Comparison of ENCODE assay signal across 8 cellular contexts in the genomic region with DNA sequence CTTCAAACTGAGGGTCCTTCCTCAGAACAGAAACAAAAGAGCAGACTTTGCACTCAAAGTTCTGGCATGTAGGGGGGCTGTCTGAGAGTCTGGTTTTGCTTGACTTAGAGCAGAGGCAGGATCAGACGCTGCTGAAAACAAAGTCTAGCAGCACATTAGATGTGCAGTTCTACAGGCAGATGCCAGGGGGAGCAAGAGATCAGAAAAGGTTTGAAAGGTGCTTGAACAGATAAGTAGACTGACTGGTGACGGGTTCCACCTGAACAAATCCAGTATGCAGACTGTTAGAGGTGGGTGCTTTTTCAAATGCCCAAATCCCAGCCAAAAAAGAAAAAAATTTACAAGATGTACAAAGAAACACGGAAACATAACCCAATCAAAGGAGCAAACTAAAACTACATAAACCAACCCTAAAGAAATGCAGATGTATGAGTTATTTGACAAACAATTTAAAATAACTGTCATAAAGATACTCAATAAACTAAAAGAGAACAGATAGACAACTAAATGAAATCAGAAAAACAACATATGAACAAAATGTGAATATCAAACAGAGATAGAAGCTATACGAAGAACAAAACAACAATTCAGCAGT.
DNase-seq lines count a peak whose midpoint lies in the region; ATAC-seq and TF ChIP-seq lines count a peak whose summit lies in the region.

No MANE protein-coding gene starts in this region.

- H3K27me3 Mint-ChIP-seq in T-cell, result peaks cover 5 to 7% of the 10 kb centered on the region in 2 donors

- DNase-seq in AG08396 (ENCODE audit: low spot score) (peak; percentile 35), GM12865 (ENCODE audit: low read depth) (peak; percentile 50), M059J (ENCODE audit: low read depth) (peak; percentile 33), T-cell (peak in 31 of 34 experiments; percentile 1 to 42 (median 15)), cerebellar cortex (ENCODE audit: low spot score) (peak; percentile 62), lung (ENCODE audit: low spot score) (peak; percentile 32), suprapubic skin (ENCODE audit: low spot score in 2 of 2) (no peak)

- H3K9me3 ChIP-seq in HEK293 (ENCODE audit: control insufficient read depth, insufficient read depth, low read depth, low read length) (no peaks in the 10 kb centered on the region), lung (ENCODE audit: control insufficient read depth in 2 of 2, insufficient read depth in 1 of 2, low read length in 1 of 2) (no peaks in the 10 kb centered on the region), suprapubic skin (peaks cover 4% of the 10 kb centered on the region)

- H3K36me3 ChIP-seq in HEK293 (ENCODE audit: control insufficient read depth in 2 of 2, insufficient read depth in 1 of 2, low read length in 2 of 2) (no peaks in the 10 kb centered on the region), lung (ENCODE audit: control insufficient read depth in 2 of 2, insufficient read depth in 2 of 2, low read length in 2 of 2) (no peaks in the 10 kb centered on the region), suprapubic skin (no peaks in the 10 kb centered on the region)

- TF ChIP-seq EP300 in suprapubic skin (IDR thresholded peaks at IDR 0.05), result no peak

- POLR2A ChIA-PET in HEK293 (lab: Yijun Ruan, JAX), result no interaction called here
- POLR2A ChIA-PET in T-cell (lab: Charles Lee), result no interaction called here

- H3K4me3 ChIP-seq in GM12865 (ENCODE audit: low read depth, low read length) (no peak overlapping the region), HEK293 (ENCODE audit: low read depth, low read length) (no peak overlapping the region), lung (no peak overlapping the region), suprapubic skin (no peak overlapping the region)

- peak; percentile 76 for TF ChIP-seq CTCF in GM12865 (IDR thresholded peaks at IDR 0.05; ENCODE audit: insufficient read depth, low read depth, low read length, missing control alignments)
- no peak for TF ChIP-seq CTCF in HEK293 (tag by site-specific recombination; IDR thresholded peaks at IDR 0.05)
- TF ChIP-seq CTCF in lung (IDR thresholded peaks at IDR 0.05; ENCODE audit: control extremely low read depth, extremely low read depth), result peak; percentile 52
- peak; percentile 34 to 67 for TF ChIP-seq CTCF in suprapubic skin (IDR thresholded peaks at IDR 0.05)

- no peaks in the 10 kb centered on the region for H3K36me3 Mint-ChIP-seq in T-cell

- H3K4me1 ChIP-seq in HEK293 (ENCODE audit: control insufficient read depth, insufficient read depth, low read length) (no peaks in the 10 kb centered on the region), lung (ENCODE audit: control insufficient read depth in 2 of 2, insufficient read depth in 2 of 2, low read length in 2 of 2) (no peaks in the 10 kb centered on the region), suprapubic skin (peaks cover 4% of the 10 kb centered on the region)

- peak; percentile 69 to 71 (median 70) for ATAC-seq in T-cell (replicated peaks in 1 of 4)
- ATAC-seq in lung (ENCODE audit: insufficient read depth, low FRiP score), result no peak

- 34 to 42% methylated on average over 4 of the region's 4 CpGs for WGBS in lung, 2 donors
- 32% methylated on average over 4 of the region's 4 CpGs for WGBS in suprapubic skin

- CTCF ChIA-PET in HEK293 (lab: Yijun Ruan, JAX) (interaction anchor here (0.7 to 5.6 kb wide), 15 partner anchors 9 to 1685 kb away, joined by 3 to 50 read pairs (median 4); no protein-coding TSS in a partner anchor), T-cell (lab: Charles Lee) (interaction anchor here (0.7 to 4.0 kb wide), 4 partner anchors 14 to 41 kb away, joined by 3 to 39 read pairs (median 5); no protein-coding TSS in a partner anchor)

- TF ChIP-seq POLR2A in suprapubic skin (IDR thresholded peaks at IDR 0.05), result no peak

- H3K27me3 ChIP-seq in lung (ENCODE audit: control insufficient read depth, insufficient read depth) (no peaks in the 10 kb centered on the region), suprapubic skin (no peaks in the 10 kb centered on the region)

- H3K9me3 Mint-ChIP-seq in T-cell, result peaks cover 0 to 2% (median 0%) of the 10 kb centered on the region in 3 donors

- H3K4me3 Mint-ChIP-seq in T-cell, result no peak overlapping the region

- H3K4me1 Mint-ChIP-seq in T-cell, result peaks cover 0 to 2% (median 0%) of the 10 kb centered on the region in 3 donors

- H3K27ac ChIP-seq in HEK293 (ENCODE audit: extremely low read depth, low read depth, low read length) (no peak overlapping the region), lung (ENCODE audit: low read depth in 1 of 2, low read length in 1 of 2) (no peak overlapping the region), suprapubic skin (no peak overlapping the region)

- H3K27ac Mint-ChIP-seq in T-cell, result no peak overlapping the region

TF ChIP-seq in HEK293, 187 proteins besides CTCF, POLR2A, EP300 and RAD21:
- TF ChIP-seq ZNF624 (tag by site-specific recombination; IDR thresholded peaks at IDR 0.05), result no peak
- TF ChIP-seq ZNF654 (tag by site-specific recombination; IDR thresholded peaks at IDR 0.05; ENCODE audit: low read depth), result peak; percentile 27
- TF ChIP-seq, protein P1, sequence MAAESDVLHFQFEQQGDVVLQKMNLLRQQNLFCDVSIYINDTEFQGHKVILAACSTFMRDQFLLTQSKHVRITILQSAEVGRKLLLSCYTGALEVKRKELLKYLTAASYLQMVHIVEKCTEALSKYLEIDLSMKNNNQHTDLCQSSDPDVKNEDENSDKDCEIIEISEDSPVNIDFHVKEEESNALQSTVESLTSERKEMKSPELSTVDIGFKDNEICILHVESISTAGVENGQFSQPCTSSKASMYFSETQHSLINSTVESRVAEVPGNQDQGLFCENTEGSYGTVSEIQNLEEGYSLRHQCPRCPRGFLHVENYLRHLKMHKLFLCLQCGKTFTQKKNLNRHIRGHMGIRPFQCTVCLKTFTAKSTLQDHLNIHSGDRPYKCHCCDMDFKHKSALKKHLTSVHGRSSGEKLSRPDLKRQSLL (tag by site-specific recombination; IDR thresholded peaks at IDR 0.05), result no peak
- TF ChIP-seq, protein P2, sequence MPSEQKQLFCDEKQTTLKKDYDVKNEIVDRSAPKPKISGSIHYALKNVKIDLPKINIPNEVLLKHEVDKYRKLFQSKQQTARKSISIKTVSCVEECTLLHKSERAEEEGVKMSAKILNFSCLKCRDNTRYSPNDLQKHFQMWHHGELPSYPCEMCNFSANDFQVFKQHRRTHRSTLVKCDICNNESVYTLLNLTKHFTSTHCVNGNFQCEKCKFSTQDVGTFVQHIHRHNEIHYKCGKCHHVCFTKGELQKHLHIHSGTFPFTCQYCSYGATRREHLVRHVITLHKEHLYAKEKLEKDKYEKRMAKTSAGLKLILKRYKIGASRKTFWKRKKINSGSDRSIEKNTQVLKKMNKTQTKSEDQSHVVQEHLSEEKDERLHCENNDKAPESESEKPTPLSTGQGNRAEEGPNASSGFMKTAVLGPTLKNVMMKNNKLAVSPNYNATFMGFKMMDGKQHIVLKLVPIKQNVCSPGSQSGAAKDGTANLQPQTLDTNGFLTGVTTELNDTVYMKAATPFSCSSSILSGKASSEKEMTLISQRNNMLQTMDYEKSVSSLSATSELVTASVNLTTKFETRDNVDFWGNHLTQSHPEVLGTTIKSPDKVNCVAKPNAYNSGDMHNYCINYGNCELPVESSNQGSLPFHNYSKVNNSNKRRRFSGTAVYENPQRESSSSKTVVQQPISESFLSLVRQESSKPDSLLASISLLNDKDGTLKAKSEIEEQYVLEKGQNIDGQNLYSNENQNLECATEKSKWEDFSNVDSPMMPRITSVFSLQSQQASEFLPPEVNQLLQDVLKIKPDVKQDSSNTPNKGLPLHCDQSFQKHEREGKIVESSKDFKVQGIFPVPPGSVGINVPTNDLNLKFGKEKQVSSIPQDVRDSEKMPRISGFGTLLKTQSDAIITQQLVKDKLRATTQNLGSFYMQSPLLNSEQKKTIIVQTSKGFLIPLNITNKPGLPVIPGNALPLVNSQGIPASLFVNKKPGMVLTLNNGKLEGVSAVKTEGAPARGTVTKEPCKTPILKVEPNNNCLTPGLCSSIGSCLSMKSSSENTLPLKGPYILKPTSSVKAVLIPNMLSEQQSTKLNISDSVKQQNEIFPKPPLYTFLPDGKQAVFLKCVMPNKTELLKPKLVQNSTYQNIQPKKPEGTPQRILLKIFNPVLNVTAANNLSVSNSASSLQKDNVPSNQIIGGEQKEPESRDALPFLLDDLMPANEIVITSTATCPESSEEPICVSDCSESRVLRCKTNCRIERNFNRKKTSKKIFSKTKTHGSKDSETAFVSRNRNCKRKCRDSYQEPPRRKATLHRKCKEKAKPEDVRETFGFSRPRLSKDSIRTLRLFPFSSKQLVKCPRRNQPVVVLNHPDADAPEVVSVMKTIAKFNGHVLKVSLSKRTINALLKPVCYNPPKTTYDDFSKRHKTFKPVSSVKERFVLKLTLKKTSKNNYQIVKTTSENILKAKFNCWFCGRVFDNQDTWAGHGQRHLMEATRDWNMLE (tag by site-specific recombination; conservative IDR thresholded peaks at IDR 0.05; ENCODE audit: low read depth), result no peak
- TF ChIP-seq ZNF423 (tag by site-specific recombination; IDR thresholded peaks at IDR 0.05), result no peak
- TF ChIP-seq ZNF768 (tag by site-specific recombination; IDR thresholded peaks at IDR 0.05), result no peak
- no peak for TF ChIP-seq ZNF302 (tag by site-specific recombination; IDR thresholded peaks at IDR 0.05; ENCODE audit: low read depth)
- no peak for TF ChIP-seq ZNF37A (tag by site-specific recombination; IDR thresholded peaks at IDR 0.05)
TF ChIP-seq in HEK293: peak in this region for 1.

Comparison
In these comparisons a context has a peak if more than half of its experiments do, and no peak if none do; other contexts are left out.
1. DNase-seq: peak in AG08396 (single experiment), GM12865 (single experiment), M059J (single experiment), T-cell (31 of 34), cerebellar cortex (single experiment) and lung (single experiment); none in suprapubic skin (0 of 2).